Comparison of ENCODE assay signal across 22 cellular contexts in the genomic region with DNA sequence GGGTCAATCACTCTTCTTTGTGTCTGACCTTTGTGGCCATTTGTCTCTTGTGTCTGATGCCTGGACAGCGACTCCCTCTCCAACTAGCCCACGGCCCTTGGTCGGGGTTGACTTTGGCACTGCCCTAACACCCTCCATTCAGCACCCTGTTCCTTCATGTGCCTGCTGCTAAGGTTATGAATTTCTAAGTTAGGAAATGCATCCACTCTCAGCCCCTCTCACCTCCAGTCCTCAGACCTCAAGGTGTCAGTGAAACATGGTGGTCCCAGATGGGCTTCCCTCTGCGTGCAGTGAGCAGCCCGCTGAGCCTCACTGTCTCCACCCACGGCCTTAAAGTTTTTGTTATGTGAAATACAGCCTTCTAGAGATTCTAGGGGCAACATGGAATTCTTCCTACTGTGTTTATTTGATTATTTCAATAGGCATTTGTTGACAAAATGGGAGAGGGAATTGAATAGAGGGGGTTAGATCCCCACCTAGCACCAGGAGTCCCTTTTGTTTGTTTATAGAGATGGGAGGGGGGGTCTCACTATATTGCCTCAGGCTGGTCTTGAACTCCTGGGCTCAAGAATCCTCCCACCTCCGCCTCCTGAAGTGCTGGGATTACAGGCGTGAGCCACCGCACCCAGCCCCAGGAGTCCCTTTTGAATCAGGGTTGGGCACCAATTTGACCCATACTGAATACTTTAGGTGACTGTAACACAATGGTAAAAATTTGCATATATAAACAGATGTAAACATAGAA. TPM values are rescaled to one million over a fixed set of nuclear protein-coding genes. Genes with fewer than 3 reads are reported as not detected.
DNase-seq lines count a peak whose midpoint lies in the region; ATAC-seq and TF ChIP-seq lines count a peak whose summit lies in the region.
"Had no signal": no experiment of that assay in that cellular context is flagged by ENCODE, and none has a peak within 500 bp of the region (broad histone marks: within the 10 kb centered on the region; RNA-seq: fewer than 3 reads in every experiment).

No MANE protein-coding gene starts in this region.

- peaks cover under 1% of the 10 kb centered on the region; the same call in 1 of the 2 replicates for H3K36me3 ChIP-seq in IMR-90 (ENCODE audit: control insufficient read depth, insufficient read depth, low read length)
- H3K36me3 ChIP-seq: upper lobe of right lung had no signal

- TF ChIP-seq POLR2A in IMR-90 (IDR thresholded peaks at IDR 0.05; ENCODE audit: low read depth, low read length) = no peak

- H2AFZ ChIP-seq in IMR-90 (replicated peaks; ENCODE audit: low read length, poor library complexity) = no peak overlapping the region

- no peaks in the 10 kb centered on the region for H3K9me3 ChIP-seq in IMR-90 (ENCODE audit: control insufficient read depth, insufficient read depth, low read length)
- H3K9me3 ChIP-seq: upper lobe of right lung had no signal

- peak overlapping the region; percentile 9; the same call in 1 of the 2 replicates for H4K91ac ChIP-seq in IMR-90 (ENCODE audit: insufficient read depth, low read depth, low read length)

- H2BK5ac ChIP-seq in IMR-90 (ENCODE audit: low read depth, low read length, poor library complexity, severe bottlenecking) = no peak overlapping the region

- no peak overlapping the region for H3K18ac ChIP-seq in IMR-90 (ENCODE audit: low read depth, low read length)

- no peak for DNase-seq in activated CD4-positive, alpha-beta T cell treated with anti-CD3 and anti-CD28 coated beads, Interleukin-2, amount 10 ng/mL, durations not matched to agents 24 days and 14 days
- no peak for DNase-seq in activated CD4-positive, alpha-beta T cell treated with anti-CD3 and anti-CD28 coated beads, Interleukin-2, amount 50 U/mL, for 1 hour
- DNase-seq in IMR-90 (no peak), coronary artery (ENCODE audit: low spot score) (peak; percentile 28), HUDEP-2 (lab: John Stamatoyannopoulos, UW; ENCODE audit: unreplicated experiment in 76 of 76) (no peak)
- DNase-seq: 8988T; activated CD4-positive, CD25-positive, alpha-beta regulatory T cell; activated CD8-positive, alpha-beta memory T cell treated with anti-CD3 and anti-CD28 coated beads, Interleukin-2, amount 50 U/mL, for 48 hours; caudate nucleus; NCI-H146; NCI-H226; NK-92 treated with Interleukin-12 subunit alpha and Interleukin-12 subunit beta, amount 100 ng/mL, for 24 hours; stimulated activated naive CD4-positive, alpha-beta T cell; upper lobe of right lung had no signal

- peaks cover 19% of the 10 kb centered on the region for H3K27me3 Mint-ChIP-seq in activated CD4-positive, alpha-beta T cell treated with anti-CD3 and anti-CD28 coated beads, Interleukin-2, amount 10 ng/mL, durations not matched to agents 24 days and 14 days
- H3K27me3 Mint-ChIP-seq in nephron (ENCODE audit: low read depth) = peaks cover 38% of the 10 kb centered on the region

- in situ Hi-C loops in IMR-90 (cut with MboI; ENCODE audit: low sequenced_read_pairs) = no loop called here

- H3K23ac ChIP-seq in IMR-90 (ENCODE audit: low read depth, low read length) = peak overlapping the region; percentile 33; the same call in 1 of the 2 replicates

- no peak overlapping the region for H3K9ac ChIP-seq in IMR-90 (ENCODE audit: low read depth, low read length)

- H2AK5ac ChIP-seq in IMR-90 (ENCODE audit: low read depth, low read length) = peak overlapping the region; percentile 37; the same call in 1 of the 2 replicates

- H3K9me3 Mint-ChIP-seq in activated CD4-positive, alpha-beta T cell treated with anti-CD3 and anti-CD28 coated beads, Interleukin-2, amount 10 ng/mL, durations not matched to agents 24 days and 14 days = no peaks in the 10 kb centered on the region
- H3K9me3 Mint-ChIP-seq in nephron = no peaks in the 10 kb centered on the region

- ATAC-seq in IMR-90 (ENCODE audit: low read depth) (no peak), HG02938 (IDR thresholded peaks at IDR 0.05; ENCODE audit: unreplicated experiment) (no peak), HG02884 (IDR thresholded peaks at IDR 0.05; ENCODE audit: unreplicated experiment) (no peak)
- ATAC-seq: upper lobe of right lung had no signal

- H3K79me1 ChIP-seq in IMR-90 (ENCODE audit: low read depth in 1 of 2, low read length in 2 of 2) = peaks cover 23 to 30% of the 10 kb centered on the region in 2 experiments

- CTCF ChIA-PET in IMR-90 (lab: Yijun Ruan, JAX) = no interaction called here

- intact Hi-C loops in activated CD4-positive, alpha-beta T cell treated with anti-CD3 and anti-CD28 coated beads, Interleukin-2, amount 10 ng/mL, durations not matched to agents 24 days and 14 days (cut with micrococcal nuclease) = loop anchor here (5.0 kb wide), 2 partner anchors 122 to 267 kb away; a partner anchor contains a TSS
- intact Hi-C loops in IMR-90 (cut with micrococcal nuclease) = no loop called here

- peak overlapping the region; percentile 33; the same call in 1 of the 2 replicates for H2BK20ac ChIP-seq in IMR-90 (ENCODE audit: low read depth, low read length)

- no peak overlapping the region for H2AK9ac ChIP-seq in IMR-90 (replicated peaks; ENCODE audit: low read depth, low read length, poor library complexity)

- no peak for TF ChIP-seq RAD21 in IMR-90 (IDR thresholded peaks at IDR 0.05; ENCODE audit: low read length)

- no peak overlapping the region for H4K8ac ChIP-seq in IMR-90 (ENCODE audit: low read depth in 2 of 2, low read length in 2 of 2)

- no peak for TF ChIP-seq CTCF in IMR-90 (conservative IDR thresholded peaks at IDR 0.05; ENCODE audit: low read depth, low read length)
- no peak for TF ChIP-seq CTCF in coronary artery (IDR thresholded peaks at IDR 0.05)
- no peak for TF ChIP-seq CTCF in nephron (IDR thresholded peaks at IDR 0.05; ENCODE audit: unreplicated experiment in 3 of 3)

- no peak overlapping the region for H3K14ac ChIP-seq in IMR-90 (replicated peaks; ENCODE audit: low read depth, low read length)

- H3K4me1 ChIP-seq in IMR-90 (ENCODE audit: control insufficient read depth, insufficient read depth, low read length) = peaks cover 10% of the 10 kb centered on the region

- BruUV-seq in IMR-90 (replicated peaks; lab: Mats Ljungman, UMichigan) = no TSS peak

- H3K4me1 Mint-ChIP-seq in activated CD4-positive, alpha-beta T cell treated with anti-CD3 and anti-CD28 coated beads, Interleukin-2, amount 10 ng/mL, durations not matched to agents 24 days and 14 days = peaks cover 32% of the 10 kb centered on the region
- H3K4me1 Mint-ChIP-seq in nephron = peaks cover 29% of the 10 kb centered on the region

- peaks cover 10% of the 10 kb centered on the region for H3K9me1 ChIP-seq in IMR-90 (ENCODE audit: insufficient read depth, low read length)

- no peak overlapping the region for H3K27ac Mint-ChIP-seq in activated CD4-positive, alpha-beta T cell treated with anti-CD3 and anti-CD28 coated beads, Interleukin-2, amount 10 ng/mL, durations not matched to agents 24 days and 14 days
- no peak overlapping the region for H3K27ac Mint-ChIP-seq in nephron

- peaks cover 22% of the 10 kb centered on the region for H4K20me1 ChIP-seq in IMR-90 (ENCODE audit: insufficient read depth, low read length)

- H3K4me2 ChIP-seq in IMR-90 (ENCODE audit: low read depth, low read length) = no peak overlapping the region

- dilution Hi-C loops in IMR-90 (cut with HindIII; ENCODE audit: low sequenced_read_pairs, unreplicated experiment) = no loop called here

- no CpG with 5 or more reads among the region's 9 CpGs for WGBS in IMR-90 (ENCODE audit: extremely low coverage in 2 of 2, insufficient read length in 1 of 2), 2 experiments

- H3K4me3 ChIP-seq in IMR-90 (ENCODE audit: insufficient read depth, low read depth, low read length) = no peak overlapping the region
- H3K4me3 ChIP-seq in coronary artery = no peak overlapping the region
- H3K4me3 ChIP-seq: lung had no signal

- H3K27ac ChIP-seq in IMR-90 (ENCODE audit: insufficient read depth, low read length) (no peak overlapping the region), coronary artery (no peak overlapping the region)
- H3K27ac ChIP-seq: C4-2B, foreskin keratinocyte, RWPE1, upper lobe of right lung had no signal

- H3K4me3 Mint-ChIP-seq in activated CD4-positive, alpha-beta T cell treated with anti-CD3 and anti-CD28 coated beads, Interleukin-2, amount 10 ng/mL, durations not matched to agents 24 days and 14 days = peak overlapping the region; percentile 88
- peak overlapping the region; percentile 83 to 88 (median 87) for H3K4me3 Mint-ChIP-seq in nephron

- H2BK15ac ChIP-seq in IMR-90 (ENCODE audit: low read depth, low read length) = no peak overlapping the region

- no peak overlapping the region for H3K56ac ChIP-seq in IMR-90 (ENCODE audit: extremely low read depth, insufficient read depth, low read length)

- 0 out of 2 replicates have a peak overlapping the region, but pooled peaks have one; percentile 19 for H2BK120ac ChIP-seq in IMR-90 (ENCODE audit: low read depth, low read length)

- POLR2A ChIA-PET in IMR-90 (lab: Charles Lee; ENCODE audit: unreplicated experiment) = interaction anchor here (0.6 kb wide), 1 partner anchor 29 kb away, joined by 3 read pairs; no protein-coding TSS in a partner anchor

- H3K27me3 ChIP-seq in IMR-90 (ENCODE audit: control insufficient read depth, insufficient read depth, low read length) = no peaks in the 10 kb centered on the region
- H3K27me3 ChIP-seq: upper lobe of right lung had no signal

- H4K5ac ChIP-seq in IMR-90 (ENCODE audit: low read depth, low read length) = no peak overlapping the region

- H3K36me3 Mint-ChIP-seq in activated CD4-positive, alpha-beta T cell treated with anti-CD3 and anti-CD28 coated beads, Interleukin-2, amount 10 ng/mL, durations not matched to agents 24 days and 14 days (ENCODE audit: low read depth) = no peaks in the 10 kb centered on the region
- no peaks in the 10 kb centered on the region for H3K36me3 Mint-ChIP-seq in nephron (ENCODE audit: low read depth)

- H3K4ac ChIP-seq in IMR-90 (ENCODE audit: low read depth, low read length) = no peak overlapping the region

RNA-seq across cellular contexts. Expression of a gene that starts 1.6 kb away (rescaled TPM):
- 25.5 and 25.7 TPM in 2 replicates for total RNA-seq in activated CD4-positive, alpha-beta T cell treated with anti-CD3 and anti-CD28 coated beads, Interleukin-2, amount 10 ng/mL, durations not matched to agents 24 days and 14 days
- total RNA-seq in IMR-90 (2012; rRNA removed) = 35.8 and 37.8 TPM in 2 replicates
- polyA plus RNA-seq in IMR-90 (2012; rRNA removed) = 42.7 and 43.3 TPM in 2 replicates
- polyA plus RNA-seq in IMR-90 (2012; cell fraction: cytosol; rRNA removed) = 34.1 and 37.4 TPM in 2 replicates
- polyA plus RNA-seq in IMR-90 (2012; cell fraction: nucleus; rRNA removed; ENCODE audit: low replicate concordance) = 14.4 and 29.4 TPM in 2 replicates

RNA-seq across cellular contexts. Expression of a gene that starts 34.3 kb away (rescaled TPM):
- total RNA-seq in activated CD4-positive, alpha-beta T cell treated with anti-CD3 and anti-CD28 coated beads, Interleukin-2, amount 10 ng/mL, durations not matched to agents 24 days and 14 days = not detected in 2 replicates
- 1.1 TPM in 2 replicates for total RNA-seq in IMR-90 (2012; rRNA removed)
- 0.73 and 0.80 TPM in 2 replicates for polyA plus RNA-seq in IMR-90 (2012; rRNA removed)
- 0.32 and 0.48 TPM in 2 replicates for polyA plus RNA-seq in IMR-90 (2012; cell fraction: cytosol; rRNA removed)
- 0.58 and 0.65 TPM in 2 replicates for polyA plus RNA-seq in IMR-90 (2012; cell fraction: nucleus; rRNA removed; ENCODE audit: low replicate concordance)
- total RNA-seq: foreskin keratinocyte, upper lobe of right lung had no signal
- polyA plus RNA-seq: neural cell had no signal

RNA-seq across cellular contexts. Expression of a gene that starts 55.8 kb away (rescaled TPM):
- 173 and 177 TPM in 2 replicates for total RNA-seq in activated CD4-positive, alpha-beta T cell treated with anti-CD3 and anti-CD28 coated beads, Interleukin-2, amount 10 ng/mL, durations not matched to agents 24 days and 14 days
- total RNA-seq in IMR-90 (2012; rRNA removed) = 133 and 208 TPM in 2 replicates
- polyA plus RNA-seq in IMR-90 (2012; rRNA removed) = 246 and 280 TPM in 2 replicates
- 218 and 493 TPM in 2 replicates for polyA plus RNA-seq in IMR-90 (2012; cell fraction: cytosol; rRNA removed)
- 63.6 and 110 TPM in 2 replicates for polyA plus RNA-seq in IMR-90 (2012; cell fraction: nucleus; rRNA removed; ENCODE audit: low replicate concordance)
